8 cellular contexts compared by ENCODE assay signal in the genomic region with DNA sequence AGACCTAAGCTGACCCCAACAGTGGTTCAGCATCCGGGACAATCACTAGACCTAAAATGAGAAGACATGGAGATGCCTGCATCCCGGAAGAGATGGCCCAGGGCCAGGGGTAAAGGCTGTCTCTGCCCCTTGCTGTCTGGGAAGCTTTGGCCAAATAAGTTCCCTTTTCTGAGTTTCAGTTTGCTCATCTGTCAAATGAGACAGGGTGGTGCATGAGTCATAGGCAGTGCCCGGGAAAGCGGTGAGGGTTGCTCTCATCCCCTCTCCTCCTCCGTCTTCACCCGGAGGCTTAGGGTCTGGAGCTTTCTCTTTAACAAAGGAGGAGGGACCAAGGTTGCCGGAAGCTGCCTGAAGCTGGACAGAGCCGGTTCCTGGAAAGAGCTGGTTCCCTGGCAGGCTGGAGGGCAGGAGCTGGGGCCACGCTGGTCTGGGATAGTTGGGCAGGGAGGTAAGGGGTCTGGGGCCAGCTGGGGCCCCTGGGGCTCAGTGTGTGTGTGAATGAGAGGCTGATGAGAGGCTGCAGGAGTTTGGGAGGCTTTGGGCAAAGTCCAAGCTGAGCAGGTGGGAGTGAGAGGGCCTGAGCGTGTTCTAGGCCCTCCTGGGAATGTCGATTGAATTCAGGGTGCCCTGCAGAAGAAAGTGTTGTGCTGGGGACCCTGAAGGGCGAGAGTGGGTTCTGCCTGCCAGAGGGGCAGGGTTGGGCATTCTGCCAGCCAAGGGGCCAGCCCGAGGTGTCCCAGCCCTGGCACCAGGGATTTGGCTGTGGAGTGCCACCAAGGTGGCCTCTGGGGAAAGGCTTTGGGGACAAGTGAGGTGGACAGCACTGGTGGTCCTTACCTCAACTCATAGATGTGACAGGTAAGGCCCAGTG. TPM values are rescaled to one million over a fixed set of nuclear protein-coding genes. Genes with fewer than 3 reads are reported as not detected.
DNase-seq lines count a peak whose midpoint lies in the region; ATAC-seq and TF ChIP-seq lines count a peak whose summit lies in the region.

A gene with protein sequence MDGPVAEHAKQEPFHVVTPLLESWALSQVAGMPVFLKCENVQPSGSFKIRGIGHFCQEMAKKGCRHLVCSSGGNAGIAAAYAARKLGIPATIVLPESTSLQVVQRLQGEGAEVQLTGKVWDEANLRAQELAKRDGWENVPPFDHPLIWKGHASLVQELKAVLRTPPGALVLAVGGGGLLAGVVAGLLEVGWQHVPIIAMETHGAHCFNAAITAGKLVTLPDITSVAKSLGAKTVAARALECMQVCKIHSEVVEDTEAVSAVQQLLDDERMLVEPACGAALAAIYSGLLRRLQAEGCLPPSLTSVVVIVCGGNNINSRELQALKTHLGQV (plus strand): TSS at position 351 of the 871 bp plus-strand sequence. CDS start 5,603 bp downstream, outside the sequence.

- TF ChIP-seq CTCF in CD4-positive, alpha-beta T cell (IDR thresholded peaks at IDR 0.05): no peak

- intact Hi-C loops in CD4-positive, alpha-beta T cell (cut with DNase I, micrococcal nuclease): loop anchor here in 1 of 2 experiments (10.0 kb wide), 1 partner anchor 227 kb away; no protein-coding TSS in a partner anchor
- intact Hi-C loops in left cardiac atrium (cut with DNase I): loop anchor here in 1 of 2 donors (10.0 kb wide), 1 partner anchor 107 kb away; no protein-coding TSS in a partner anchor
- intact Hi-C loops in posterior cingulate gyrus (cut with DNase I): no loop called here

- peak within 1 kb of the TSS; percentile 87 for H3K4me3 Mint-ChIP-seq in CD4-positive, alpha-beta T cell

- POLR2A ChIA-PET in CD4-positive, alpha-beta T cell (lab: Charles Lee): interaction anchor here (1.0 kb wide), 1 partner anchor 87 kb away, joined by 4 read pairs; a partner anchor contains a TSS

- H3K4me1 Mint-ChIP-seq in CD4-positive, alpha-beta T cell (ENCODE audit: low read depth): peaks cover 14% of the 10 kb centered on the region

- H3K36me3 Mint-ChIP-seq in CD4-positive, alpha-beta T cell (ENCODE audit: low read depth): no peaks in the 10 kb centered on the region

- no peaks in the 10 kb centered on the region for H3K9me3 ChIP-seq in CD4-positive, alpha-beta T cell (ENCODE audit: control insufficient read depth, low read length)
- no peaks in the 10 kb centered on the region for H3K9me3 ChIP-seq in adipocyte (ENCODE audit: control insufficient read depth, low read length)

- peak; percentile 66 for ATAC-seq in CD4-positive, alpha-beta T cell (ENCODE audit: poor library complexity)
- ATAC-seq in GM19023 (IDR thresholded peaks at IDR 0.05; ENCODE audit: unreplicated experiment) (peak; percentile 83), HG03066 (IDR thresholded peaks at IDR 0.05; ENCODE audit: low read depth, unreplicated experiment) (peak; percentile 80), left cardiac atrium (peak; percentile 83 to 97)

- H3K4me1 ChIP-seq in adipocyte (ENCODE audit: control insufficient read depth, insufficient read depth, low read length): peaks cover 15% of the 10 kb centered on the region

- CTCF ChIA-PET in CD4-positive, alpha-beta T cell (lab: Charles Lee): no interaction called here

- H3K4me3 ChIP-seq in adipocyte (ENCODE audit: low read length): peak within 1 kb of the TSS; percentile 86

- DNase-seq in CD4-positive, alpha-beta T cell: no peak
- DNase-seq in NCI-H510A (lab: John Stamatoyannopoulos, UW) (peak; percentile 80), adipocyte (ENCODE audit: low read depth) (peak; percentile 82), left cardiac atrium (peak; percentile 80), posterior cingulate gyrus (peak in 7 of 10 donors; percentile 29 to 92 (median 37))
- DNase-seq in effector CD8-positive, alpha-beta T cell (lab: John Stamatoyannopoulos, UW): no peak

- H3K9me3 Mint-ChIP-seq in CD4-positive, alpha-beta T cell: no peaks in the 10 kb centered on the region

- H3K27me3 Mint-ChIP-seq in CD4-positive, alpha-beta T cell: no peaks in the 10 kb centered on the region

- H3K27ac ChIP-seq in CD4-positive, alpha-beta T cell (ENCODE audit: low read depth, low read length): no peak within 1 kb of the TSS

- H3K27me3 ChIP-seq in CD4-positive, alpha-beta T cell (ENCODE audit: control insufficient read depth, insufficient read depth, low read length): no peaks in the 10 kb centered on the region
- peaks cover 5% of the 10 kb centered on the region for H3K27me3 ChIP-seq in adipocyte (replicated peaks; ENCODE audit: control insufficient read depth, insufficient read depth, low read length)

- H3K36me3 ChIP-seq in adipocyte (ENCODE audit: control insufficient read depth, insufficient read depth, low read length, severe bottlenecking): no peaks in the 10 kb centered on the region

- peak within 1 kb of the TSS; percentile 85 for H3K9ac ChIP-seq in adipocyte (ENCODE audit: low read length)

- peak within 1 kb of the TSS; percentile 77 for H3K27ac Mint-ChIP-seq in CD4-positive, alpha-beta T cell

RNA-seq across cellular contexts. Expression of the gene that starts here (rescaled TPM):
- under 1 TPM; 0.47 to 0.50 TPM for total RNA-seq in CD4-positive, alpha-beta T cell
- total RNA-seq in left cardiac atrium: 1 to 10 TPM; 4.2 to 7.0 TPM

Comparison
In these comparisons a context has a peak if more than half of its experiments do, and no peak if none do; other contexts are left out.
1. Peak in ATAC-seq in CD4-positive, alpha-beta T cell; RNA of the gene not detected or under 1 TPM.
2. DNase-seq: peak in NCI-H510A (single experiment), adipocyte (single experiment), left cardiac atrium (single experiment) and posterior cingulate gyrus (7 of 10); none in CD4-positive, alpha-beta T cell (0 of 10) and effector CD8-positive, alpha-beta T cell (single experiment).
3. Peak in every context shown above with its lines, with median percentiles within 50 percentile points of each other: ATAC-seq.